Comparison of ENCODE assay signal across 8 cellular contexts in the genomic region with DNA sequence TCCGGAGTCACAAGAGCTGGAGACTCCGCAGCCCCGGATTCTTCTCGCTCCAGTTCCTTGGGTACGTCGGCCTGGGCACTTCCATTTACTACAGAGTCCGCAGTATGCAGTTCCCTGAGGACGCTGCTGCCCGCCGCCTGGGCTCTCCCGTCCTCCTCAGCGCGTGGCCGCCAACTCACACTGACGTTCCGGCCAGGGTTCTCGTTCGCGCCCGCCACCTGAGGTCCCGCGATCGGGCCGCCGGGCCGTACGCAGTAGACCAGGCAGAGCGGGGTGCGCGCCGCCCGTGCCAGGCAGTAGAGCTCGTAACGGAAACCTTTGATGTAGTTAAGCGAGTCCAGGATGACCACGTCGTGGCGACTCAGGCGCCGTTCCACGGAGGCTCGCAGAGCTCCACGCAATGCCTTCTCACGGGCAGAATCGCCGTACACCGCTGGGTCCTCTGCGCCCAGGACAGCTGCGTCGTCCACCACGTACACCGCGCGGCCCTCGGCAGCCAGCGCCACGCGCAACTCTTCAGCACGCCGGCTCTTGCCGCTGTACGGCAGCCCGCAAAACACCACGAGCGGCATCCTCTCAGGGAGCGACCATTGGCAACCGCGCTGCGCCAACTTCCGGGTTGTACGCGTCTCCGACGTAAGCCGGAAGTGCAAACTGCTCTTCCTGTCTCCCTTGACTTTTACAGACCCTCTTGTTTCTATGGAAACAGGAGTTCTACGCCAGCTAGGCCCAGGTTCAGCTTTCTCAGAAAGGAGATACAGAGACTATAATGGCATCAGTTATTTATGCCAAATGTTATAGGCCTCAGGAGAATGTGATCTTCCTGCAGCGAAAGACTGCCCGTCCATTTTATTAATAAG. TPM values are rescaled to one million over a fixed set of nuclear protein-coding genes. Genes with fewer than 3 reads are reported as not detected.
A peak's percentile ranks its signal among the peaks of the same experiment; 100 is the strongest.
DNase-seq lines count a peak whose midpoint lies in the region; ATAC-seq, FAIRE-seq and TF ChIP-seq lines count a peak whose summit lies in the region.

A gene with protein sequence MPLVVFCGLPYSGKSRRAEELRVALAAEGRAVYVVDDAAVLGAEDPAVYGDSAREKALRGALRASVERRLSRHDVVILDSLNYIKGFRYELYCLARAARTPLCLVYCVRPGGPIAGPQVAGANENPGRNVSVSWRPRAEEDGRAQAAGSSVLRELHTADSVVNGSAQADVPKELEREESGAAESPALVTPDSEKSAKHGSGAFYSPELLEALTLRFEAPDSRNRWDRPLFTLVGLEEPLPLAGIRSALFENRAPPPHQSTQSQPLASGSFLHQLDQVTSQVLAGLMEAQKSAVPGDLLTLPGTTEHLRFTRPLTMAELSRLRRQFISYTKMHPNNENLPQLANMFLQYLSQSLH (minus strand): TSS at position 621 of the 860 bp plus-strand sequence. CDS start 49 bp downstream, at position 572.

- peaks cover 3% of the 10 kb centered on the region for H3K36me3 Mint-ChIP-seq in astrocyte (ENCODE audit: low read depth, unreplicated experiment)

- no peak for TF ChIP-seq CTCF in astrocyte (IDR thresholded peaks at IDR 0.05; ENCODE audit: insufficient read depth, low read depth, low read length)

- peak within 1 kb of the TSS; percentile 91 for H3K27ac ChIP-seq in astrocyte (ENCODE audit: low read depth, low read length)

- H3K9me3 ChIP-seq in astrocyte (ENCODE audit: insufficient read depth, low read depth, low read length) = no peaks in the 10 kb centered on the region

- H3K9me3 Mint-ChIP-seq in astrocyte (ENCODE audit: unreplicated experiment) = no peaks in the 10 kb centered on the region

- H3K4me3 Mint-ChIP-seq in astrocyte (ENCODE audit: unreplicated experiment) = peak within 1 kb of the TSS; percentile 91

- FAIRE-seq in GM18507 (lab: Jason Lieb, UNC) = peak; percentile 84
- no peak for FAIRE-seq in astrocyte (lab: Jason Lieb, UNC)

- peaks cover 36% of the 10 kb centered on the region for H3K79me2 ChIP-seq in astrocyte (ENCODE audit: insufficient read depth, low read length)

- peaks cover 23% of the 10 kb centered on the region for H4K20me1 ChIP-seq in astrocyte (ENCODE audit: insufficient read depth, low read length)

- H3K36me3 ChIP-seq in astrocyte (ENCODE audit: insufficient read depth, low read length) = peaks cover 6% of the 10 kb centered on the region

- no peaks in the 10 kb centered on the region for H3K27me3 ChIP-seq in astrocyte (ENCODE audit: insufficient read depth, low read length)

- H3K9ac ChIP-seq in astrocyte (ENCODE audit: low read length) = peak within 1 kb of the TSS; percentile 93

- H3K27ac Mint-ChIP-seq in astrocyte (ENCODE audit: unreplicated experiment) = peak within 1 kb of the TSS; percentile 86

- ATAC-seq in HG02981 (IDR thresholded peaks at IDR 0.05; ENCODE audit: unreplicated experiment) (peak; percentile 83), GM19324 (IDR thresholded peaks at IDR 0.05; ENCODE audit: low FRiP score, unreplicated experiment) (no peak)

- peak within 1 kb of the TSS; percentile 82 for H3K4me3 ChIP-seq in astrocyte (ENCODE audit: insufficient read depth, low read depth, low read length)

- peak within 1 kb of the TSS; percentile 92 for H2AFZ ChIP-seq in astrocyte (ENCODE audit: low read depth, low read length)

- peaks cover 7% of the 10 kb centered on the region for H3K4me1 ChIP-seq in astrocyte (ENCODE audit: insufficient read depth, low read length)

- no peaks in the 10 kb centered on the region for H3K27me3 Mint-ChIP-seq in astrocyte (ENCODE audit: low read depth, unreplicated experiment)

- DNase-seq in GM18507 (ENCODE audit: extremely low spot score, insufficient read length, low read depth) (peak; percentile 73), NCI-H2029 (lab: John Stamatoyannopoulos, UW) (peak; percentile 99), T-helper 22 cell (ENCODE audit: low read depth) (peak; percentile 81), astrocyte (ENCODE audit: low read depth) (peak; percentile 89), hepatic stellate cell (ENCODE audit: low spot score) (peak; percentile 87), renal cortical epithelial cell (ENCODE audit: low read depth) (peak; percentile 87)

- peak within 1 kb of the TSS; percentile 91 for H3K4me2 ChIP-seq in astrocyte (ENCODE audit: low read length)

- peaks cover 17% of the 10 kb centered on the region for H3K4me1 Mint-ChIP-seq in astrocyte (ENCODE audit: low read depth, unreplicated experiment)

RNA-seq across cellular contexts. Expression of the gene that starts here (rescaled TPM):
- 8.6 and 9.5 TPM in 2 replicates for total RNA-seq in astrocyte
- total RNA-seq in renal cortical epithelial cell = 14.1 and 15.4 TPM in 2 replicates
